In the genomic region with DNA sequence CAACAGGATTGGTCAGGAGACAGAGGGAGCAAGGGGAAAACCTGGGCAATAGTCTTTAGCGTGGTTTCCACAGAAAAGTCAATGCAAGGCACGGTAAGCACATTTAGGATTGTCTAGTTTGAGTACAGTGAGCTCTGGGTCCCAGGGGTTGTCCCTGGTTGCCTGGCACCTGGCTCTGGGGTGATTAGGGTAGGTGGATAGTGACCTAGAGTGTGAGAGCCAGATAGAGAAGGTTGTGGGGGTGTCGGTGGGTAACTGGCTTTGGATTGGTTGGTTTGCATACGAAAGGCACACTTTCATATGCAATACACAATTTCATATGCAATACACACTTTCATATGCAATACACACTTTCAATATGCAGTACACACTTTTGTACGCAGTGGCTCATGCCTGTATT, we compare ENCODE assay signal across 23 cellular contexts.
"Had no signal": no experiment of that assay in that cellular context is flagged by ENCODE, and none has a peak within 500 bp of the region (broad histone marks: within the 10 kb centered on the region; RNA-seq: fewer than 3 reads in every experiment).

No MANE protein-coding gene starts in this region.

- H3K36me3 Mint-ChIP-seq: mesothelial cell of epicardium had no signal

- FAIRE-seq: endothelial cell of umbilical vein, islet of Langerhans, keratinocyte had no signal

- H3K36me3 ChIP-seq: colonic mucosa, esophagus squamous epithelium, gastrocnemius medialis, heart right ventricle, left lung, lower lobe of right lung had no signal

- H3K4me3 ChIP-seq: colonic mucosa, esophagus squamous epithelium, gastrocnemius medialis, heart right ventricle, left lung, lower lobe of right lung, mucosa of descending colon had no signal

- ATAC-seq: esophagus mucosa, gastrocnemius medialis, heart right ventricle, left cardiac atrium, left lung, left ventricle myocardium superior, lower lobe of right lung, mucosa of descending colon had no signal

- H3K9me3 ChIP-seq: colonic mucosa, esophagus squamous epithelium, gastrocnemius medialis, heart right ventricle, left lung, lower lobe of right lung, mucosa of descending colon had no signal

- H3K27ac ChIP-seq: colonic mucosa, esophagus squamous epithelium, gastrocnemius medialis, heart right ventricle, left lung, lower lobe of right lung had no signal

- H3K4me3 Mint-ChIP-seq: dendritic cell treated with granulocyte-macrophage colony-stimulating factor and Interleukin-4, amounts not matched to agents 40 ng/mL and 50 ng/mL, for 4 days; mesothelial cell of epicardium had no signal

- H3K27ac Mint-ChIP-seq: dendritic cell treated with granulocyte-macrophage colony-stimulating factor and Interleukin-4, amounts not matched to agents 40 ng/mL and 50 ng/mL, for 4 days; mesothelial cell of epicardium had no signal

- H3K27me3 ChIP-seq: colonic mucosa, esophagus squamous epithelium, gastrocnemius medialis, left lung had no signal

- H3K4me1 Mint-ChIP-seq: mesothelial cell of epicardium had no signal

- DNase-seq: colonic mucosa; cortex of kidney; effector memory CD4-positive, alpha-beta T cell; esophagus squamous epithelium; foreskin fibroblast; foreskin melanocyte; gastrocnemius medialis; glutamatergic neuron; head of caudate nucleus; heart right ventricle; hippocampal formation; left cardiac atrium; left lung; left ventricle myocardium superior; lower lobe of right lung; mesenchymal stem cell; mucosa of descending colon had no signal

- H3K4me1 ChIP-seq: colonic mucosa, esophagus squamous epithelium, heart right ventricle, left lung, lower lobe of right lung had no signal

- H3K9me3 Mint-ChIP-seq: dendritic cell treated with granulocyte-macrophage colony-stimulating factor and Interleukin-4, amounts not matched to agents 40 ng/mL and 50 ng/mL, for 4 days had no signal
